In genomic region chr5:159759791-159760300, GRCh38 we compare ENCODE assay signal across 27 cellular contexts.
"Had no signal": no experiment of that assay in that cellular context is flagged by ENCODE, and none has a peak within 500 bp of the region (broad histone marks: within the 10 kb centered on the region; RNA-seq: fewer than 3 reads in every experiment).

No MANE protein-coding gene starts in this region.

- DNase-seq: activated CD4-positive, alpha-beta T cell treated with anti-CD3 and anti-CD28 coated beads for 48 hours; activated CD4-positive, alpha-beta T cell treated with anti-CD3 and anti-CD28 coated beads, Interleukin-2, amount 50 U/mL, for 4 hours; activated CD4-positive, CD25-positive, alpha-beta regulatory T cell treated with anti-CD3 and anti-CD28 coated beads, Interleukin-2, amount 50 U/mL, for 72 hours; activated CD8-positive, alpha-beta memory T cell treated with anti-CD3 and anti-CD28 coated beads, Interleukin-2, amount 50 U/mL, for 48 hours; activated CD8-positive, alpha-beta T cell treated with anti-CD3 and anti-CD28 coated beads, Interleukin-2, amount 10 ng/mL, durations not matched to agents 7 days and 5 days; activated effector memory CD4-positive, alpha-beta T cell treated with Interleukin-2 at 50 U/mL for 16 hours; activated naive CD4-positive, alpha-beta T cell; activated naive CD8-positive, alpha-beta T cell treated with anti-CD3 and anti-CD28 coated beads, Interleukin-2, amount 50 U/mL, for 24 hours; activated T-cell treated with anti-CD3 and anti-CD28 coated beads, Interleukin-2, amount 50 U/mL, for 1 hour; amygdala; brain microvascular endothelial cell; NCI-H1048; NCI-H146; NCI-H187 treated with DMSO at 0.1 percent for 48 hours; NCI-H2081 treated with DMSO at 0.1 percent for 48 hours; NCI-H2171 treated with DMSO at 0.1 percent for 48 hours; NCI-H226; NCI-H510A; NCI-H69; NK-92 treated with Interleukin-12 subunit alpha and Interleukin-12 subunit beta, amount 100 ng/mL, for 24 hours; OCI-M1; Right ventricle myocardium superior; SJCRH30; SK-N-SH; SW 1271 had no signal

- H3K9me3 ChIP-seq: SJCRH30, SK-N-SH had no signal

- H3K9ac ChIP-seq: SK-N-SH had no signal

- H3K27me3 ChIP-seq: brain microvascular endothelial cell, cardiac muscle cell had no signal

- H3K4me2 ChIP-seq: SK-N-SH had no signal

- H3K36me3 ChIP-seq: brain microvascular endothelial cell, cardiac muscle cell, SJCRH30 had no signal

- H3K9me2 ChIP-seq: SK-N-SH had no signal

- H3K27ac ChIP-seq: brain microvascular endothelial cell, cardiac muscle cell, RWPE1, SJCRH30 had no signal

- H3K4me3 ChIP-seq: cardiac muscle cell, SJCRH30 had no signal

- H3K4me1 ChIP-seq: SJCRH30 had no signal
